ENCODE assay signal across 8 cellular contexts in the genomic region with DNA sequence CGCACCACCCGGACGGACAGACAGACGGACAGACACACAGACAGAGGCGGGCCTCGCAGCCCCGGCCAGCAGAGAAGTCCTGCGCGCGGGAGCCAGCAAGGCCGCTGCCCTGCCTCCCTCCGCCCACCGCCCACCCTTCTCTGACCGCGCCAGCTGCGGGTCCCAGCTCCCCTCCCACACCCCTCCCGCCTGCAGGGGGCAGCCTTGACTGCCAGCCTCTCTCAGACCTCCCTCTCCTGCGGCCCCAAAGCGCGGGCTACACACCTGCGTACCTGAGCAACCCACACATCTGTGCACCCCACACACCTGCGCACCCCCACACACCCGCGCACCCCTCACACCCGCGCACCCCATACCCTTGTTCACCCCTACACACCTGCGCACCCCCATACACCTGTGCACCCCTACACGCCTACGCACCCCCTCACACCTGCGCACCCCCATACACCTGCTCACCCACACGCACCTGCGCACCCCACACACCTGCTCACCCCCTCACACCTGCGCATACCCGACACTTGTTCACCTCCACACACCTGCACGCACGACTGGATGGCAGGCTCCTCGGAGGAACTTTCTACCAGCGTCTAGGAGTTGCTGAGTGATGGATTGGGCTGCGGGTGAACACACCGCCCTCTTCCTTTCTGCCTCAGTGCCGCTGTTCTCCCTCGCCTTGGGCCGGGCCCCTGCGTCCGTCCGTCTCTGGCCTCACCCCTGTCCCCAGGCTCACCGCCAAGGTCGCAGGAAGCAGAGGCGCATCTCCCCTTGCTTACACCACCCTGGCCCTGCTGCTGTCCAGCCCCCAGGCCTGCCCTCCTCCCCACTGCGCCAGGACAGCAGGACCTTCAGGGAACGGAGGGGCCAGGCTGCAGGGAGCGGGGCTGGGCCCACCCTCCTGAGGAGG. TPM values are rescaled to one million over a fixed set of nuclear protein-coding genes. Genes with fewer than 3 reads are reported as not detected.
DNase-seq lines count a peak whose midpoint lies in the region; ATAC-seq, FAIRE-seq and TF ChIP-seq lines count a peak whose summit lies in the region.

No MANE protein-coding gene starts in this region.

- H3K4me3 Mint-ChIP-seq in CD4-positive, CD25-positive, alpha-beta regulatory T cell, result no peak overlapping the region

- H3K27ac Mint-ChIP-seq in CD4-positive, CD25-positive, alpha-beta regulatory T cell, result no peak overlapping the region

- TF ChIP-seq POLR2A in NB4 (IDR thresholded peaks at IDR 0.05; ENCODE audit: extremely low read depth, insufficient read length) (no peak), GM12878 (IDR thresholded peaks at IDR 0.05; ENCODE audit: low read depth, low read length) (no peak)

- H3K36me3 ChIP-seq in CD4-positive, CD25-positive, alpha-beta regulatory T cell (ENCODE audit: control insufficient read depth, insufficient read depth, low read length), result no peaks in the 10 kb centered on the region
- H3K36me3 ChIP-seq in GM12878 (ENCODE audit: control insufficient read depth in 2 of 2, insufficient read depth in 2 of 2, low read length in 1 of 2) (no peaks in the 10 kb centered on the region), osteoblast (ENCODE audit: insufficient read depth, low read length) (no peaks in the 10 kb centered on the region)

- intact Hi-C loops in GM12878 (cut with micrococcal nuclease; ENCODE audit: unreplicated experiment), result no loop called here

- H3K4me2 ChIP-seq in GM12878 (ENCODE audit: control insufficient read depth, insufficient read depth) (no peak overlapping the region), osteoblast (ENCODE audit: insufficient read depth, low read length) (no peak overlapping the region)

- POLR2A ChIA-PET in GM12878 (lab: Charles Lee) (interaction anchor here (0.7 kb wide), 1 partner anchor 77 kb away, joined by 3 read pairs; no protein-coding TSS in a partner anchor), RWPE1 (lab: Yijun Ruan, JAX; ENCODE audit: low non-redundant PET) (no interaction called here)

- TF ChIP-seq CTCF in NB4 (IDR thresholded peaks at IDR 0.05; ENCODE audit: low read depth, low read length) (peak; percentile 37), GM12878 (IDR thresholded peaks at IDR 0.05 in 2 of 3, conservative IDR thresholded peaks at IDR 0.05 in 1 of 3; ENCODE audit: control insufficient read depth in 2 of 3, extremely low read depth in 1 of 3, insufficient read depth in 1 of 3, low read depth in 3 of 3, low read length in 3 of 3) (peak; percentile 25 to 52 (median 34); a peak in 5 of 6 replicates), osteoblast (IDR thresholded peaks at IDR 0.05; ENCODE audit: extremely low read depth, low read depth, low read length) (no peak), RWPE1 (conservative IDR thresholded peaks at IDR 0.05; ENCODE audit: low read depth) (no peak)

- SMC1A ChIA-PET in GM12878 (lab: Charles Lee; ENCODE audit: uncharacterized antibody, unreplicated experiment), result no interaction called here

- H3K27me3 ChIP-seq in CD4-positive, CD25-positive, alpha-beta regulatory T cell (ENCODE audit: control insufficient read depth, insufficient read depth, low read length), result no peaks in the 10 kb centered on the region
- H3K27me3 ChIP-seq in GM12878 (replicated peaks in 1 of 2; ENCODE audit: control insufficient read depth in 2 of 2, insufficient read depth in 2 of 2, low read length in 1 of 2), result no peaks in the 10 kb centered on the region; a peak in 2 of 4 replicates
- H3K27me3 ChIP-seq in osteoblast (ENCODE audit: insufficient read depth, low read length), result peaks cover 9% of the 10 kb centered on the region

- no peak overlapping the region for H3K9ac ChIP-seq in GM12878 (ENCODE audit: control insufficient read depth, insufficient read depth, low read length)

- H3K36me3 Mint-ChIP-seq in CD4-positive, CD25-positive, alpha-beta regulatory T cell, result no peaks in the 10 kb centered on the region

- peak in 1 of 2 donors; percentile 50 for ATAC-seq in CD4-positive, CD25-positive, alpha-beta regulatory T cell (ENCODE audit: low read depth in 2 of 2)
- peak; percentile 65 for ATAC-seq in GM12878
- ATAC-seq in GM19463 (IDR thresholded peaks at IDR 0.05; ENCODE audit: unreplicated experiment), result no peak
- ATAC-seq in GM19328 (IDR thresholded peaks at IDR 0.05; ENCODE audit: unreplicated experiment), result no peak

- no peak overlapping the region for H3K27ac ChIP-seq in CD4-positive, CD25-positive, alpha-beta regulatory T cell (ENCODE audit: insufficient read depth, low read length, poor library complexity, severe bottlenecking)
- H3K27ac ChIP-seq in GM12878 (ENCODE audit: control insufficient read depth, insufficient read depth), result no peak overlapping the region
- no peak overlapping the region for H3K27ac ChIP-seq in osteoblast (ENCODE audit: low read depth, low read length)
- H3K27ac ChIP-seq in RWPE1, result no peak overlapping the region

- in situ Hi-C loops in GM12878 (cut with MboI), result no loop called here

- H2AFZ ChIP-seq in GM12878 (ENCODE audit: control insufficient read depth, low read depth, low read length) (no peak overlapping the region), osteoblast (ENCODE audit: low read length) (no peak overlapping the region)

- H3K9me3 Mint-ChIP-seq in CD4-positive, CD25-positive, alpha-beta regulatory T cell, result no peaks in the 10 kb centered on the region

- peak; percentile 26 to 33 (median 32) for DNase-seq in CD4-positive, CD25-positive, alpha-beta regulatory T cell
- DNase-seq in NB4 (ENCODE audit: low read depth), result peak; percentile 43
- DNase-seq in GM12878 (ENCODE audit: low read depth, low spot score), result no peak
- peak; percentile 86 for DNase-seq in osteoblast (ENCODE audit: insufficient read length, low spot score, missing footprints)
- DNase-seq in RWPE1 (ENCODE audit: low spot score), result no peak
- no peak for DNase-seq in SKM-1 (lab: John Stamatoyannopoulos, UW; ENCODE audit: unreplicated experiment)

- no peak overlapping the region for H3K4me3 ChIP-seq in CD4-positive, CD25-positive, alpha-beta regulatory T cell (ENCODE audit: low read depth, low read length)
- H3K4me3 ChIP-seq in NB4 (ENCODE audit: low read depth, low read length), result no peak overlapping the region
- no peak overlapping the region for H3K4me3 ChIP-seq in GM12878
- H3K4me3 ChIP-seq in osteoblast (ENCODE audit: insufficient read depth, low read length), result no peak overlapping the region

- 54% methylated on average over 31 of the region's 52 CpGs for WGBS in GM12878 (ENCODE audit: insufficient coverage, insufficient replicate concordance, low lambda C conversion rate, missing lambda C conversion rate)

- CTCF ChIA-PET in GM12878 (lab: Yijun Ruan, JAX) (interaction anchor here (1.0 kb wide), 1 partner anchor 49 kb away, joined by 3 read pairs; no protein-coding TSS in a partner anchor), RWPE1 (lab: Yijun Ruan, JAX) (interaction anchor here (1.0 kb wide), 1 partner anchor 21 kb away, joined by 3 read pairs; a partner anchor contains a TSS)

- TF ChIP-seq EP300 in GM12878 (IDR thresholded peaks at IDR 0.05; ENCODE audit: borderline replicate concordance in 1 of 2, control insufficient read depth in 1 of 2, low read depth in 2 of 2, low read length in 2 of 2), result no peak

- H3K4me1 ChIP-seq in CD4-positive, CD25-positive, alpha-beta regulatory T cell (ENCODE audit: control insufficient read depth, insufficient read depth, low read length, poor library complexity, severe bottlenecking), result no peaks in the 10 kb centered on the region
- H3K4me1 ChIP-seq in GM12878 (ENCODE audit: control insufficient read depth, insufficient read depth, low read length) (no peaks in the 10 kb centered on the region), osteoblast (ENCODE audit: insufficient read depth, low read length) (peaks cover 3% of the 10 kb centered on the region)

- peaks cover 0 to 5% (median 2%) of the 10 kb centered on the region in 4 donors for H3K4me1 Mint-ChIP-seq in CD4-positive, CD25-positive, alpha-beta regulatory T cell

- 0 out of 2 replicates have a peak, but pooled peaks have one; percentile 16 for TF ChIP-seq RAD21 in GM12878 (IDR thresholded peaks at IDR 0.05; ENCODE audit: insufficient read depth, low read depth, low read length)

- H3K27me3 Mint-ChIP-seq in CD4-positive, CD25-positive, alpha-beta regulatory T cell, result peaks cover 27% of the 10 kb centered on the region

- no peaks in the 10 kb centered on the region for H3K9me3 ChIP-seq in CD4-positive, CD25-positive, alpha-beta regulatory T cell (ENCODE audit: control insufficient read depth in 2 of 2, low read length in 2 of 2)
- no peaks in the 10 kb centered on the region for H3K9me3 ChIP-seq in GM12878 (replicated peaks; ENCODE audit: control insufficient read depth, insufficient read depth, low read length)
- no peaks in the 10 kb centered on the region for H3K9me3 ChIP-seq in osteoblast (ENCODE audit: low read depth, low read length)

- H4K20me1 ChIP-seq in GM12878 (ENCODE audit: control insufficient read depth, insufficient read depth), result no peaks in the 10 kb centered on the region
- H4K20me1 ChIP-seq in osteoblast (ENCODE audit: insufficient read depth, low read length), result no peaks in the 10 kb centered on the region

- no TSS peak for BruUV-seq in GM12878 (replicated peaks; lab: Mats Ljungman, UMichigan)

- RAD21 ChIA-PET in GM12878 (lab: Charles Lee; ENCODE audit: unreplicated experiment), result no interaction called here

- FAIRE-seq in GM12878 (lab: Jason Lieb, UNC), result no peak

- no peaks in the 10 kb centered on the region for H3K79me2 ChIP-seq in GM12878 (ENCODE audit: control insufficient read depth, insufficient read depth, low read length)
- no peaks in the 10 kb centered on the region for H3K79me2 ChIP-seq in osteoblast (ENCODE audit: insufficient read depth, low read length)

RNA-seq across cellular contexts. Expression of a gene that starts 20.8 kb away (rescaled TPM):
- total RNA-seq in CD4-positive, CD25-positive, alpha-beta regulatory T cell, result 26.4 TPM
- polyA plus RNA-seq in CD4-positive, CD25-positive, alpha-beta regulatory T cell, result 10 to 100 TPM; 54.1 to 74.8 (median 68.8) TPM
- total RNA-seq in GM12878 (2013; cell fraction: nucleolus; rRNA removed), result 105 and 120 TPM in 2 replicates
- total RNA-seq in GM12878 (2014; rRNA removed) (106 TPM in 2 replicates), GM12878 (2014; rRNA removed; fragmentation: Illumina TruSeq; extraction: Trizol) (97.4 and 101 TPM in 2 replicates), GM12878 (2021) (90.2 and 93.1 TPM in 2 replicates), osteoblast (57.5 and 58.3 TPM in 2 replicates)
- polyA plus RNA-seq in GM12878 (2011; ENCODE audit: low read depth), result 102 TPM
- polyA plus RNA-seq in GM12878 (2011; rRNA removed) (215 and 280 TPM in 2 replicates), GM12878 (2014; fragmentation: Illumina TruSeq; extraction: Trizol) (142 and 144 TPM in 2 replicates), GM12878 (2014; fragmentation: Nextera tagmentation; extraction: Ambion mirVana) (100 to 1,000 TPM; 190 to 236 TPM), GM12878 (2014; rRNA removed) (114 and 130 TPM in 2 replicates), GM12878 (2016; fragmentation: Nextera tagmentation; extraction: Ambion mirVana) (100 to 1,000 TPM; 177 to 179 TPM)
- 220 and 225 TPM in 2 replicates for polyA plus RNA-seq in GM12878 (2011; cell fraction: cytosol; rRNA removed)
- 244 and 345 TPM in 2 replicates for polyA plus RNA-seq in GM12878 (2011; cell fraction: nucleus; rRNA removed)
- polyA plus RNA-seq in GM12878 (2012), result 77.6 and 88.3 TPM in 2 replicates
- 226 and 281 TPM in 2 replicates for polyA minus RNA-seq in GM12878 (2011; rRNA and poly(A)+ RNA removed)
- polyA minus RNA-seq in GM12878 (2011; cell fraction: cytosol; rRNA and poly(A)+ RNA removed), result 35.0 and 56.6 TPM in 2 replicates
- polyA minus RNA-seq in GM12878 (2011; cell fraction: nucleus; rRNA and poly(A)+ RNA removed), result 128 and 153 TPM in 2 replicates

RNA-seq across cellular contexts. Expression of a gene that starts 37.8 kb away (rescaled TPM):
- total RNA-seq in CD4-positive, CD25-positive, alpha-beta regulatory T cell, result 2.9 TPM
- 1 to 10 TPM; 1.6 to 4.5 (median 2.5) TPM for polyA plus RNA-seq in CD4-positive, CD25-positive, alpha-beta regulatory T cell
- total RNA-seq in GM12878 (2013; cell fraction: nucleolus; rRNA removed), result 5.2 and 6.8 TPM in 2 replicates
- 2.0 and 2.9 TPM in 2 replicates for total RNA-seq in GM12878 (2014; rRNA removed)
- total RNA-seq in GM12878 (2014; rRNA removed; fragmentation: Illumina TruSeq; extraction: Trizol), result 1.7 TPM in 2 replicates
- total RNA-seq in GM12878 (2021), result 3.0 and 3.8 TPM in 2 replicates
- 4.1 TPM for polyA plus RNA-seq in GM12878 (2011; ENCODE audit: low read depth)
- 3.0 and 7.9 TPM in 2 replicates for polyA plus RNA-seq in GM12878 (2011; rRNA removed)
- 7.6 and 7.7 TPM in 2 replicates for polyA plus RNA-seq in GM12878 (2011; cell fraction: cytosol; rRNA removed)
- polyA plus RNA-seq in GM12878 (2011; cell fraction: nucleus; rRNA removed), result 4.9 and 10.2 TPM in 2 replicates
- polyA plus RNA-seq in GM12878 (2012), result 5.7 and 6.8 TPM in 2 replicates
- polyA plus RNA-seq in GM12878 (2014; fragmentation: Illumina TruSeq; extraction: Trizol), result 4.2 and 5.0 TPM in 2 replicates
- polyA plus RNA-seq in GM12878 (2014; fragmentation: Nextera tagmentation; extraction: Ambion mirVana), result under 1 TPM; 0.27 to 0.75 TPM
- polyA plus RNA-seq in GM12878 (2014; rRNA removed), result 2.9 and 3.1 TPM in 2 replicates
- polyA plus RNA-seq in GM12878 (2016; fragmentation: Nextera tagmentation; extraction: Ambion mirVana), result 1 to 10 TPM; 2.7 to 3.5 TPM
- 10.7 and 17.9 TPM in 2 replicates for polyA minus RNA-seq in GM12878 (2011; rRNA and poly(A)+ RNA removed)
- 4.1 TPM in 2 replicates for polyA minus RNA-seq in GM12878 (2011; cell fraction: cytosol; rRNA and poly(A)+ RNA removed)
- 3.5 and 6.7 TPM in 2 replicates for polyA minus RNA-seq in GM12878 (2011; cell fraction: nucleus; rRNA and poly(A)+ RNA removed)
- total RNA-seq in osteoblast, result 30.4 and 32.2 TPM in 2 replicates

Comparison
In these comparisons a context has a peak if more than half of its experiments do, and no peak if none do; other contexts are left out.
1. DNase-seq: peak in CD4-positive, CD25-positive, alpha-beta regulatory T cell (3 of 3), NB4 (single experiment) and osteoblast (single experiment); none in GM12878 (single experiment), RWPE1 (single experiment) and SKM-1 (single experiment).
2. CTCF ChIP-seq: peak in NB4 (single experiment) and GM12878 (3 of 3); none in osteoblast (single experiment) and RWPE1 (single experiment).